18 cellular contexts compared by ENCODE assay signal in genomic region chr4:1883583-1883982, GRCh38. TPM values are rescaled to one million over a fixed set of nuclear protein-coding genes. Genes with fewer than 3 reads are reported as not detected.
DNase-seq lines count a peak whose midpoint lies in the region; ATAC-seq, FAIRE-seq and TF ChIP-seq lines count a peak whose summit lies in the region.
"Had no signal": no experiment of that assay in that cellular context is flagged by ENCODE, and none has a peak within 500 bp of the region (broad histone marks: within the 10 kb centered on the region; RNA-seq: fewer than 3 reads in every experiment).

No MANE protein-coding gene starts in this region.

- CTCF ChIA-PET in GM12878 (lab: Yijun Ruan, JAX), result interaction anchor here (0.7 to 2.8 kb wide), 4 partner anchors 16 to 136 kb away, joined by 3 to 13 read pairs (median 3); no protein-coding TSS in a partner anchor

- TF ChIP-seq CTCF in H9 (conservative IDR thresholded peaks at IDR 0.05), result no peak
- no peak for TF ChIP-seq CTCF in GM12878 (IDR thresholded peaks at IDR 0.05 in 2 of 3, conservative IDR thresholded peaks at IDR 0.05 in 1 of 3; ENCODE audit: control insufficient read depth in 2 of 3, extremely low read depth in 1 of 3, insufficient read depth in 1 of 3, low read depth in 3 of 3, low read length in 3 of 3)
- TF ChIP-seq CTCF in progenitor cell of endocrine pancreas (IDR thresholded peaks at IDR 0.05; ENCODE audit: unreplicated experiment), result no peak

- H3K23me2 ChIP-seq in H9 (ENCODE audit: insufficient read length, low read depth, low read length, poor library complexity, severe bottlenecking), result no peaks in the 10 kb centered on the region

- peaks cover 19% of the 10 kb centered on the region for H3K79me1 ChIP-seq in H9 (ENCODE audit: insufficient read depth, low read depth, low read length, poor library complexity, severe bottlenecking)

- no peak for ATAC-seq in GM12878
- ATAC-seq: GM23338 had no signal

- H3K27ac Mint-ChIP-seq in H9 (peak overlapping the region in 2 of 3 experiments; percentile 0 to 28; a peak in 1 of 7 replicates), progenitor cell of endocrine pancreas (peak overlapping the region; percentile 89)
- H3K27ac Mint-ChIP-seq: GM23338 had no signal

- H4K5ac ChIP-seq in H9 (ENCODE audit: insufficient read length, low read depth, low read length), result no peak overlapping the region

- H3K9ac ChIP-seq in H9 (ENCODE audit: extremely low read depth, insufficient read length, low read length), result no peak overlapping the region
- no peak overlapping the region for H3K9ac ChIP-seq in GM12878 (ENCODE audit: control insufficient read depth, insufficient read depth, low read length)

- H3K4me2 ChIP-seq in H9 (ENCODE audit: insufficient read depth, insufficient read length, low read length) (no peak overlapping the region), GM12878 (ENCODE audit: control insufficient read depth, insufficient read depth) (no peak overlapping the region)
- H3K4me2 ChIP-seq: GM23338 had no signal

- H3K4me3 Mint-ChIP-seq in H9 (no peak overlapping the region), progenitor cell of endocrine pancreas (ENCODE audit: low read depth) (no peak overlapping the region)
- H3K4me3 Mint-ChIP-seq: GM23338 had no signal

- H4K20me1 ChIP-seq in H9 (ENCODE audit: control insufficient read depth, insufficient read depth, insufficient read length), result no peaks in the 10 kb centered on the region
- H4K20me1 ChIP-seq in GM12878 (ENCODE audit: control insufficient read depth, insufficient read depth), result no peaks in the 10 kb centered on the region

- H3K4me1 Mint-ChIP-seq in H9 (peaks cover 9 to 11% of the 10 kb centered on the region in 2 experiments), progenitor cell of endocrine pancreas (ENCODE audit: low read depth) (peaks cover 22% of the 10 kb centered on the region)

- no peak overlapping the region for H2AK5ac ChIP-seq in H9 (ENCODE audit: insufficient read length, low read length)

- H3K27me3 Mint-ChIP-seq in H9 (ENCODE audit: low read depth), result no peaks in the 10 kb centered on the region
- H3K27me3 Mint-ChIP-seq in progenitor cell of endocrine pancreas, result no peaks in the 10 kb centered on the region

- H2BK15ac ChIP-seq in H9 (ENCODE audit: low read depth, low read length), result no peak overlapping the region

- no peak overlapping the region for H3K4me3 ChIP-seq in GM12878
- H3K4me3 ChIP-seq: GM23338 had no signal

- H3K4ac ChIP-seq in H9 (ENCODE audit: low read depth, low read length), result no peak overlapping the region

- BruUV-seq in GM12878 (replicated peaks; lab: Mats Ljungman, UMichigan), result no TSS peak

- no peak overlapping the region for H2BK20ac ChIP-seq in H9 (ENCODE audit: low read depth, low read length, poor library complexity, severe bottlenecking)

- SMC1A ChIA-PET in GM12878 (lab: Charles Lee; ENCODE audit: uncharacterized antibody, unreplicated experiment), result interaction anchor here (0.7 to 1.9 kb wide), 3 partner anchors 10 to 158 kb away, joined by 3 to 5 read pairs (median 3); no protein-coding TSS in a partner anchor

- TF ChIP-seq EP300 in GM12878 (IDR thresholded peaks at IDR 0.05; ENCODE audit: borderline replicate concordance in 1 of 2, control insufficient read depth in 1 of 2, low read depth in 2 of 2, low read length in 2 of 2), result no peak

- in situ Hi-C loops in GM12878 (cut with MboI), result no loop called here

- RAD21 ChIA-PET in GM12878 (lab: Charles Lee; ENCODE audit: unreplicated experiment), result no interaction called here

- no CpG with 5 or more reads among the region's 8 CpGs for WGBS in H9 (ENCODE audit: extremely low coverage, insufficient read length, low lambda C conversion rate)
- WGBS in GM12878 (ENCODE audit: insufficient coverage, insufficient replicate concordance, low lambda C conversion rate, missing lambda C conversion rate), result 89% methylated on average over 8 of the region's 8 CpGs

- H3K27me3 ChIP-seq in H9 (ENCODE audit: insufficient read depth, low read length) (no peaks in the 10 kb centered on the region), GM12878 (replicated peaks in 1 of 2; ENCODE audit: control insufficient read depth in 2 of 2, insufficient read depth in 2 of 2, low read length in 1 of 2) (no peaks in the 10 kb centered on the region)

- POLR2A ChIA-PET in GM12878 (lab: Charles Lee), result interaction anchor here (1.0 to 2.2 kb wide), 2 partner anchors 9 to 21 kb away, joined by 4 to 10 read pairs; no protein-coding TSS in a partner anchor

- no peak overlapping the region for H4K91ac ChIP-seq in H9 (ENCODE audit: insufficient read length, low read depth, low read length)

- H2BK12ac ChIP-seq in H9 (ENCODE audit: insufficient read length, low read depth, low read length), result no peak overlapping the region

- H3K79me2 ChIP-seq in H9 (ENCODE audit: insufficient read depth, low read length), result peaks cover 34% of the 10 kb centered on the region
- H3K79me2 ChIP-seq in GM12878 (ENCODE audit: control insufficient read depth, insufficient read depth, low read length), result peaks cover 89% of the 10 kb centered on the region

- no peaks in the 10 kb centered on the region for H3K9me3 Mint-ChIP-seq in H9
- no peaks in the 10 kb centered on the region for H3K9me3 Mint-ChIP-seq in progenitor cell of endocrine pancreas (ENCODE audit: low read depth)
- H3K9me3 Mint-ChIP-seq: GM23338 had no signal

- H3K36me3 Mint-ChIP-seq in H9 (ENCODE audit: insufficient read depth in 1 of 3, low read depth in 3 of 3) (peaks cover 4 to 7% (median 5%) of the 10 kb centered on the region in 3 experiments; a peak in 4 of 7 replicates), progenitor cell of endocrine pancreas (ENCODE audit: insufficient read depth) (peaks cover 4% of the 10 kb centered on the region)

- H2BK5ac ChIP-seq in H9 (ENCODE audit: insufficient read length, low read length), result no peak overlapping the region

- no peak for FAIRE-seq in GM12878 (lab: Jason Lieb, UNC)
- FAIRE-seq: HTR-8/SVneo had no signal

- TF ChIP-seq POLR2A in GM12878 (IDR thresholded peaks at IDR 0.05; ENCODE audit: low read depth, low read length), result 0 out of 2 replicates have a peak, but pooled peaks have one; percentile 23

- H3K56ac ChIP-seq in H9 (ENCODE audit: insufficient read length, low read depth, low read length), result no peak overlapping the region

- H3K18ac ChIP-seq in H9 (ENCODE audit: insufficient read length, low read depth, low read length), result no peak overlapping the region

- H2BK120ac ChIP-seq in H9 (ENCODE audit: low read depth, low read length, poor library complexity, severe bottlenecking), result no peak overlapping the region

- H2AFZ ChIP-seq in H9 (ENCODE audit: low read length) (no peak overlapping the region), GM12878 (ENCODE audit: control insufficient read depth, low read depth, low read length) (no peak overlapping the region)
- H2AFZ ChIP-seq: GM23338 had no signal

- H3K36me3 ChIP-seq in GM12878 (ENCODE audit: control insufficient read depth in 2 of 2, insufficient read depth in 2 of 2, low read length in 1 of 2), result peaks cover 2 to 8% of the 10 kb centered on the region in 2 experiments; a peak in 3 of 4 replicates

- H4K8ac ChIP-seq in H9 (replicated peaks; ENCODE audit: insufficient read length, low read depth, low read length), result no peak overlapping the region

- intact Hi-C loops in GM12878 (cut with micrococcal nuclease; ENCODE audit: unreplicated experiment), result no loop called here

- peak; percentile 36 for DNase-seq in activated effector memory CD4-positive, alpha-beta T cell treated with anti-CD3 and anti-CD28 coated beads, Interleukin-2, amount 50 U/mL, for 16 hours
- DNase-seq in activated effector memory CD4-positive, alpha-beta T cell treated with Interleukin-2 at 50 U/mL for 16 hours, result no peak
- DNase-seq in H9 (no peak), GM12878 (ENCODE audit: low read depth, low spot score) (no peak), progenitor cell of endocrine pancreas (ENCODE audit: low spot score, unreplicated experiment) (no peak), MV-4-11 (lab: John Stamatoyannopoulos, UW) (no peak), NCI-H510A treated with DMSO at 0.1 percent for 48 hours (lab: John Stamatoyannopoulos, UW) (no peak)
- DNase-seq: AML-193, Calu3, DMS79 treated with DMSO at 0.1 percent for 48 hours, GDM1, NCI-H1436 treated with DMSO at 0.1 percent for 48 hours, NCI-H2081, NCI-H2227 treated with DMSO at 0.1 percent for 48 hours, NCI-H69, SHP77 treated with DMSO at 0.1 percent for 48 hours had no signal

- no peak overlapping the region for H3T11ph ChIP-seq in H9 (ENCODE audit: low read length)

- H3K23ac ChIP-seq in H9 (ENCODE audit: insufficient read length, low read depth, low read length), result no peak overlapping the region

- H3K9me3 ChIP-seq in H9 (ENCODE audit: control insufficient read depth, low read depth, low read length) (no peaks in the 10 kb centered on the region), GM12878 (replicated peaks; ENCODE audit: control insufficient read depth, insufficient read depth, low read length) (no peaks in the 10 kb centered on the region)

- TF ChIP-seq RAD21 in GM12878 (IDR thresholded peaks at IDR 0.05; ENCODE audit: insufficient read depth, low read depth, low read length), result no peak

- H3K27ac ChIP-seq in H9 (ENCODE audit: insufficient read length, low read depth, low read length), result no peak overlapping the region
- no peak overlapping the region for H3K27ac ChIP-seq in GM12878 (ENCODE audit: control insufficient read depth, insufficient read depth)

- no peak overlapping the region for H3K14ac ChIP-seq in H9 (ENCODE audit: insufficient read depth, low read length)

- H3K4me1 ChIP-seq in H9 (ENCODE audit: insufficient read depth, low read length) (no peaks in the 10 kb centered on the region; the same call in 1 of the 2 replicates), GM12878 (ENCODE audit: control insufficient read depth, insufficient read depth, low read length) (peaks cover 8% of the 10 kb centered on the region)

RNA-seq across cellular contexts. Expression of gene NSD2, which starts 12.4 kb away (rescaled TPM):
- total RNA-seq in H9 (2021) (123 and 136 TPM in 2 replicates), GM12878 (2014; rRNA removed) (72.5 and 73.1 TPM in 2 replicates), GM12878 (2014; rRNA removed; fragmentation: Illumina TruSeq; extraction: Trizol) (71.4 and 74.7 TPM in 2 replicates), GM12878 (2021) (137 and 139 TPM in 2 replicates), progenitor cell of endocrine pancreas (212 and 214 TPM in 2 replicates)
- total RNA-seq in GM12878 (2013; cell fraction: nucleolus; rRNA removed), result 179 and 184 TPM in 2 replicates
- polyA plus RNA-seq in GM12878 (2011; ENCODE audit: low read depth), result 25.3 TPM
- polyA plus RNA-seq in GM12878 (2011; rRNA removed) (44.9 and 50.2 TPM in 2 replicates), GM12878 (2014; fragmentation: Illumina TruSeq; extraction: Trizol) (83.4 and 85.0 TPM in 2 replicates), GM12878 (2014; fragmentation: Nextera tagmentation; extraction: Ambion mirVana) (1 to 10 TPM; 8.6 to 9.3 TPM), GM12878 (2014; rRNA removed) (72.6 and 74.8 TPM in 2 replicates), GM12878 (2016; fragmentation: Nextera tagmentation; extraction: Ambion mirVana) (10 to 100 TPM; 42.2 to 62.0 TPM)
- polyA plus RNA-seq in GM12878 (2011; cell fraction: cytosol; rRNA removed), result 38.5 and 43.7 TPM in 2 replicates
- polyA plus RNA-seq in GM12878 (2011; cell fraction: nucleus; rRNA removed), result 90.6 and 120 TPM in 2 replicates
- polyA plus RNA-seq in GM12878 (2012), result 39.9 and 45.7 TPM in 2 replicates
- polyA minus RNA-seq in GM12878 (2011; rRNA and poly(A)+ RNA removed), result 76.8 and 101 TPM in 2 replicates
- polyA minus RNA-seq in GM12878 (2011; cell fraction: cytosol; rRNA and poly(A)+ RNA removed), result 43.8 and 49.9 TPM in 2 replicates
- polyA minus RNA-seq in GM12878 (2011; cell fraction: nucleus; rRNA and poly(A)+ RNA removed), result 42.9 and 83.7 TPM in 2 replicates

RNA-seq across cellular contexts. Expression of gene LETM1, which starts 27.6 kb away (rescaled TPM):
- total RNA-seq in H9 (2021) (41.3 and 43.4 TPM in 2 replicates), GM12878 (2014; rRNA removed) (50.4 and 57.8 TPM in 2 replicates), GM12878 (2014; rRNA removed; fragmentation: Illumina TruSeq; extraction: Trizol) (23.9 and 24.4 TPM in 2 replicates), GM12878 (2021) (59.6 and 65.2 TPM in 2 replicates), progenitor cell of endocrine pancreas (46.1 and 51.2 TPM in 2 replicates)
- 75.9 and 85.3 TPM in 2 replicates for total RNA-seq in GM12878 (2013; cell fraction: nucleolus; rRNA removed)
- 9.8 TPM for polyA plus RNA-seq in GM12878 (2011; ENCODE audit: low read depth)
- polyA plus RNA-seq in GM12878 (2011; rRNA removed) (9.6 and 18.4 TPM in 2 replicates), GM12878 (2014; fragmentation: Illumina TruSeq; extraction: Trizol) (8.5 and 18.5 TPM in 2 replicates), GM12878 (2014; fragmentation: Nextera tagmentation; extraction: Ambion mirVana) (1 to 10 TPM; 2.6 to 4.0 TPM), GM12878 (2014; rRNA removed) (36.0 and 46.4 TPM in 2 replicates), GM12878 (2016; fragmentation: Nextera tagmentation; extraction: Ambion mirVana) (10 to 100 TPM; 37.3 to 39.4 TPM)
- 18.0 and 26.3 TPM in 2 replicates for polyA plus RNA-seq in GM12878 (2011; cell fraction: cytosol; rRNA removed)
- polyA plus RNA-seq in GM12878 (2011; cell fraction: nucleus; rRNA removed), result 124 and 166 TPM in 2 replicates
- 17.0 and 20.1 TPM in 2 replicates for polyA plus RNA-seq in GM12878 (2012)
- polyA minus RNA-seq in GM12878 (2011; rRNA and poly(A)+ RNA removed), result 30.1 and 65.7 TPM in 2 replicates
- polyA minus RNA-seq in GM12878 (2011; cell fraction: cytosol; rRNA and poly(A)+ RNA removed), result 28.0 and 28.7 TPM in 2 replicates
- 38.6 and 52.8 TPM in 2 replicates for polyA minus RNA-seq in GM12878 (2011; cell fraction: nucleus; rRNA and poly(A)+ RNA removed)
